16 cellular contexts compared by ENCODE assay signal in the genomic region with DNA sequence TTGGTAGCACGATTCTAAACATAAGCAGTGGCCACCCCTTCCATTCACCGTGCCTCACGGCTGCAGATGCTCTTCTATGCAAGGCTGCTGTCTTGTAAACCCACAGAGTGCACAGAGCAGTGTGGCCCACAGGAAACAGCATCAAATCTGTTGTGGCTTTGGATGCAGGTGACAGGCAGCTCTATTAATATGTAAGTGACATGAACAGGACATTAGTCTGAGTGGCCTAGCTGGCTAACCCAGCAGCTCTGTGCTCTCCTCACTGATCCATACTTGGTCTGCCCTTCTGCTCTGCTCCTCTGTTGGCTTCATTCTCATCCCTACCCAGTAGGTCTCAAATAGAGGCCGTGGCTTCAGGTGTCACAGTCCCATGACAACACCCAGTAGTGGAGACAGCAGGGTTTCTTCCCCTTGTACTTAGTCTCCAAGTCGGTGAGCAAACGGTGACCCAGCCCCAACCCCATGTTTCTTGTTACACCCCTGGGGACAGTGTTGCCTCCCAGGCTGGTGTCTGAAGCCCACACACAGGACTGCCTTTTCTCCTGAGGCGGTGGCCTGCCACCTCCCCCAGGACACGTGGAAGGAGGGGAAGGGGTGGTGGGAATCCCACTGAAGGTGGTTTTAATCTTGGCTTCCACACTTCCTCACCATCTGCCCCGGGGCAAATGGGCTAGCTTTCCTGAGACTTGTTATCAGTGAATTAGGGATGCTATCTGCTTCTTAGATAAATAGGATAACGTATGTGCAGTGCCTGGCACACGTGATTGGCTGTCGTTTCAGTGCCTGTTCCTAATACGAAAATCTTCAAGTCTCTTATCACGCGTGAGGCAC. TPM values are rescaled to one million over a fixed set of nuclear protein-coding genes. Genes with fewer than 3 reads are reported as not detected.
DNase-seq lines count a peak whose midpoint lies in the region; ATAC-seq, FAIRE-seq and TF ChIP-seq lines count a peak whose summit lies in the region.
"Had no signal": no experiment of that assay in that cellular context is flagged by ENCODE, and none has a peak within 500 bp of the region (broad histone marks: within the 10 kb centered on the region; RNA-seq: fewer than 3 reads in every experiment).

No MANE protein-coding gene starts in this region.

- no peak overlapping the region for H3K4me3 Mint-ChIP-seq in CD4-positive, alpha-beta T cell
- no peak overlapping the region for H3K4me3 Mint-ChIP-seq in immature natural killer cell
- H3K4me3 Mint-ChIP-seq: activated naive CD4-positive, alpha-beta T cell treated with anti-CD3 and anti-CD28 coated beads, Interleukin-2, amount 50 U/mL, for 24 hours had no signal

- no peaks in the 10 kb centered on the region for H3K36me3 ChIP-seq in fibroblast of lung (ENCODE audit: control insufficient read depth, insufficient read depth, low read length)
- H3K36me3 ChIP-seq: SJSA1 had no signal

- H3K27me3 Mint-ChIP-seq in CD4-positive, alpha-beta T cell: peaks cover 4% of the 10 kb centered on the region
- peaks cover 11 to 18% (median 16%) of the 10 kb centered on the region in 3 donors for H3K27me3 Mint-ChIP-seq in immature natural killer cell (ENCODE audit: low read depth in 3 of 3)

- H3K79me2 ChIP-seq in fibroblast of lung (ENCODE audit: control insufficient read depth, insufficient read depth, low read length): peaks cover 95% of the 10 kb centered on the region

- H3K4me3 ChIP-seq in fibroblast of lung (replicated peaks in 1 of 4; ENCODE audit: control extremely low read depth in 1 of 4, insufficient read depth in 1 of 4, low read depth in 3 of 4, low read length in 4 of 4): no peak overlapping the region
- H3K4me3 ChIP-seq: SJSA1 had no signal

- H2AFZ ChIP-seq in fibroblast of lung (ENCODE audit: low read length): no peak overlapping the region

- POLR2A ChIA-PET in CD4-positive, alpha-beta T cell (lab: Charles Lee): no interaction called here

- H3K4me2 ChIP-seq in fibroblast of lung (ENCODE audit: extremely low read depth, insufficient read depth, low read length): peak overlapping the region; percentile 62

- peak; percentile 28 for FAIRE-seq in GM19239 (lab: Jason Lieb, UNC)
- FAIRE-seq: colon, frontal cortex had no signal

- no peaks in the 10 kb centered on the region for H3K9me3 Mint-ChIP-seq in CD4-positive, alpha-beta T cell
- H3K9me3 Mint-ChIP-seq in immature natural killer cell: peaks cover 0 to 2% (median 0%) of the 10 kb centered on the region in 6 donors
- H3K9me3 Mint-ChIP-seq: activated naive CD4-positive, alpha-beta T cell treated with anti-CD3 and anti-CD28 coated beads, Interleukin-2, amount 50 U/mL, for 24 hours had no signal

- TF ChIP-seq CTCF in CD4-positive, alpha-beta T cell (IDR thresholded peaks at IDR 0.05): no peak
- no peak for TF ChIP-seq CTCF in fibroblast of lung (conservative IDR thresholded peaks at IDR 0.05 in 1 of 2, IDR thresholded peaks at IDR 0.05 in 1 of 2; ENCODE audit: low read depth in 1 of 2, low read length in 2 of 2)

- no peak for DNase-seq in CD4-positive, alpha-beta T cell
- DNase-seq in GM19239 (ENCODE audit: insufficient read length, low spot score) (no peak), fibroblast of lung (ENCODE audit: low read depth in 2 of 2) (no peak), immature natural killer cell (no peak), kidney tubule cell (ENCODE audit: low spot score) (no peak), T-helper 1 cell (no peak), NCI-H2227 treated with DMSO at 0.1 percent for 48 hours (lab: John Stamatoyannopoulos, UW) (no peak)
- DNase-seq: activated CD4-positive, alpha-beta T cell treated with anti-CD3 and anti-CD28 coated beads for 48 hours; left ventricle myocardium superior; NCI-H524 treated with DMSO at 0.1 percent for 48 hours; stimulated activated CD4-positive, alpha-beta T cell treated with anti-CD3 and anti-CD28 coated beads, Interleukin-2, amount 100 ng/mL, for 48 hours had no signal

- peak overlapping the region; percentile 1 for H3K27ac Mint-ChIP-seq in CD4-positive, alpha-beta T cell
- H3K27ac Mint-ChIP-seq in immature natural killer cell: no peak overlapping the region
- H3K27ac Mint-ChIP-seq: activated naive CD4-positive, alpha-beta T cell treated with anti-CD3 and anti-CD28 coated beads, Interleukin-2, amount 50 U/mL, for 24 hours had no signal

- H3K4me1 Mint-ChIP-seq in CD4-positive, alpha-beta T cell (ENCODE audit: low read depth): peaks cover 74% of the 10 kb centered on the region
- peaks cover 9 to 10% of the 10 kb centered on the region in 2 donors for H3K4me1 Mint-ChIP-seq in immature natural killer cell

- no peak overlapping the region for H3K27ac ChIP-seq in CD4-positive, alpha-beta T cell (ENCODE audit: low read depth, low read length)
- no peak overlapping the region for H3K27ac ChIP-seq in fibroblast of lung (ENCODE audit: insufficient read depth, low read length)
- H3K27ac ChIP-seq: SJSA1 had no signal

- H3K36me3 Mint-ChIP-seq in CD4-positive, alpha-beta T cell (ENCODE audit: low read depth): peaks cover 4% of the 10 kb centered on the region
- H3K36me3 Mint-ChIP-seq in immature natural killer cell: no peaks in the 10 kb centered on the region
- H3K36me3 Mint-ChIP-seq: activated naive CD4-positive, alpha-beta T cell treated with anti-CD3 and anti-CD28 coated beads, Interleukin-2, amount 50 U/mL, for 24 hours had no signal

- H3K4me1 ChIP-seq in fibroblast of lung (ENCODE audit: control insufficient read depth, extremely low read depth, insufficient read depth, low read length): peaks cover 6% of the 10 kb centered on the region

- H3K27me3 ChIP-seq in CD4-positive, alpha-beta T cell (ENCODE audit: control insufficient read depth, insufficient read depth, low read length): no peaks in the 10 kb centered on the region
- H3K27me3 ChIP-seq in fibroblast of lung (ENCODE audit: control insufficient read depth, insufficient read depth, low read length): no peaks in the 10 kb centered on the region
- H3K27me3 ChIP-seq: SJSA1 had no signal

- CTCF ChIA-PET in CD4-positive, alpha-beta T cell (lab: Charles Lee): no interaction called here

- peak; percentile 51 for ATAC-seq in CD4-positive, alpha-beta T cell (ENCODE audit: poor library complexity)
- ATAC-seq in HG03196 (IDR thresholded peaks at IDR 0.05; ENCODE audit: unreplicated experiment): peak; percentile 75
- ATAC-seq: left ventricle myocardium superior had no signal

- intact Hi-C loops in CD4-positive, alpha-beta T cell (cut with DNase I, micrococcal nuclease): no loop called here

- peaks cover 6% of the 10 kb centered on the region for H4K20me1 ChIP-seq in fibroblast of lung (ENCODE audit: control insufficient read depth, extremely low read depth, insufficient read depth, low read length)

- no peak overlapping the region for H3K9ac ChIP-seq in fibroblast of lung (ENCODE audit: insufficient read depth, low read length)

- H3K9me3 ChIP-seq in CD4-positive, alpha-beta T cell (ENCODE audit: control insufficient read depth, low read length): no peaks in the 10 kb centered on the region
- no peaks in the 10 kb centered on the region for H3K9me3 ChIP-seq in fibroblast of lung (ENCODE audit: control insufficient read depth, insufficient read depth, low read depth, low read length)
- H3K9me3 ChIP-seq: SJSA1 had no signal

RNA-seq across cellular contexts. Expression of gene SH3RF3, which starts 6.0 kb away (rescaled TPM):
- 1 to 10 TPM; 5.2 to 5.9 TPM for total RNA-seq in CD4-positive, alpha-beta T cell
- 6.7 and 10.1 TPM in 2 replicates for total RNA-seq in fibroblast of lung
- polyA plus RNA-seq in fibroblast of lung: 8.3 and 9.5 TPM in 2 replicates
- polyA plus RNA-seq in fibroblast of lung (2012): 13.3 and 14.8 TPM in 2 replicates
- polyA minus RNA-seq in fibroblast of lung (ENCODE audit: low replicate concordance): 16.0 and 21.7 TPM in 2 replicates
- not detected for polyA plus RNA-seq in immature natural killer cell
